Comparison of ENCODE assay signal across 8 cellular contexts in genomic region chr12:62190921-62191746, GRCh38.
DNase-seq lines count a peak whose midpoint lies in the region; ATAC-seq, FAIRE-seq and TF ChIP-seq lines count a peak whose summit lies in the region.

No MANE protein-coding gene starts in this region.

- TF ChIP-seq POLR2A in A549 (IDR thresholded peaks at IDR 0.05; ENCODE audit: low read length), result no peak

- intact Hi-C loops in dendritic cell treated with granulocyte-macrophage colony-stimulating factor and Interleukin-4, amounts not matched to agents 40 ng/mL and 50 ng/mL, for 4 days (cut with micrococcal nuclease), result loop anchor here (5.0 kb wide), 1 partner anchor 189 kb away; no protein-coding TSS in a partner anchor
- intact Hi-C loops in tibial artery (cut with DNase I; ENCODE audit: low total_unique reads), result no loop called here

- H3K9me3 ChIP-seq in A549, result no peaks in the 10 kb centered on the region
- H3K9me3 ChIP-seq in tibial artery, result no peaks in the 10 kb centered on the region

- CTCF ChIA-PET in A549 (lab: Yijun Ruan, JAX), result interaction anchor here (1.3 kb wide), 2 partner anchors 12 to 17 kb away, joined by 4 to 5 read pairs; no protein-coding TSS in a partner anchor

- no peak for FAIRE-seq in A549 (lab: Jason Lieb, UNC)

- H3K4me1 ChIP-seq in A549 (peaks cover 10% of the 10 kb centered on the region; the same call in 2 of the 3 replicates), tibial artery (peaks cover 0 to 23% (median 19%) of the 10 kb centered on the region in 4 donors)

- TF ChIP-seq EP300 in A549 (IDR thresholded peaks at IDR 0.05), result no peak

- H3K27me3 Mint-ChIP-seq in dendritic cell treated with granulocyte-macrophage colony-stimulating factor and Interleukin-4, amounts not matched to agents 40 ng/mL and 50 ng/mL, for 4 days, result peaks cover 31% of the 10 kb centered on the region
- peaks cover 92% of the 10 kb centered on the region for H3K27me3 Mint-ChIP-seq in mesothelial cell of epicardium (ENCODE audit: low read depth)

- peaks cover 26% of the 10 kb centered on the region for H3K4me1 Mint-ChIP-seq in dendritic cell treated with granulocyte-macrophage colony-stimulating factor and Interleukin-4, amounts not matched to agents 40 ng/mL and 50 ng/mL, for 4 days (ENCODE audit: low read depth)
- peaks cover 28% of the 10 kb centered on the region for H3K4me1 Mint-ChIP-seq in mesothelial cell of epicardium

- H3K36me3 Mint-ChIP-seq in dendritic cell treated with granulocyte-macrophage colony-stimulating factor and Interleukin-4, amounts not matched to agents 40 ng/mL and 50 ng/mL, for 4 days (ENCODE audit: low read depth), result no peaks in the 10 kb centered on the region
- no peaks in the 10 kb centered on the region for H3K36me3 Mint-ChIP-seq in mesothelial cell of epicardium

- H3K4me3 ChIP-seq in A549, result no peak overlapping the region
- peak overlapping the region; percentile 41 to 54 for H3K4me3 ChIP-seq in tibial artery

- peak overlapping the region; percentile 85; the same call in 2 of the 3 replicates for H3K4me2 ChIP-seq in A549

- 80% methylated on average over 74 of the region's 74 CpGs for WGBS in A549 (ENCODE audit: missing lambda C conversion rate)

- H3K27ac ChIP-seq in A549 (no peak overlapping the region), tibial artery (no peak overlapping the region)

- H3K27me3 ChIP-seq in tibial artery, result peaks cover 0 to 20% of the 10 kb centered on the region in 2 donors

- TF ChIP-seq RAD21 in A549 (conservative IDR thresholded peaks at IDR 0.05 in 1 of 2, IDR thresholded peaks at IDR 0.05 in 1 of 2), result no peak

- peak overlapping the region; percentile 81 for H3K4me3 Mint-ChIP-seq in dendritic cell treated with granulocyte-macrophage colony-stimulating factor and Interleukin-4, amounts not matched to agents 40 ng/mL and 50 ng/mL, for 4 days
- peak overlapping the region; percentile 65 for H3K4me3 Mint-ChIP-seq in mesothelial cell of epicardium

- no peak overlapping the region for H3K27ac Mint-ChIP-seq in dendritic cell treated with granulocyte-macrophage colony-stimulating factor and Interleukin-4, amounts not matched to agents 40 ng/mL and 50 ng/mL, for 4 days
- H3K27ac Mint-ChIP-seq in mesothelial cell of epicardium, result no peak overlapping the region

- ATAC-seq in A549 (no peak; a peak in 1 of 6 replicates), HG02623 (IDR thresholded peaks at IDR 0.05; ENCODE audit: unreplicated experiment) (no peak), omental fat pad (ENCODE audit: low FRiP score) (no peak)

- TF ChIP-seq CTCF in A549 (IDR thresholded peaks at IDR 0.05) (no peak), mesothelial cell of epicardium (IDR thresholded peaks at IDR 0.05; ENCODE audit: unreplicated experiment) (no peak), tibial artery (IDR thresholded peaks at IDR 0.05) (no peak), omental fat pad (IDR thresholded peaks at IDR 0.05) (no peak)

- POLR2A ChIA-PET in A549 (lab: Yijun Ruan, JAX), result no interaction called here

- H3K36me3 ChIP-seq in tibial artery, result no peaks in the 10 kb centered on the region

- no peaks in the 10 kb centered on the region for H3K9me3 Mint-ChIP-seq in dendritic cell treated with granulocyte-macrophage colony-stimulating factor and Interleukin-4, amounts not matched to agents 40 ng/mL and 50 ng/mL, for 4 days
- no peaks in the 10 kb centered on the region for H3K9me3 Mint-ChIP-seq in mesothelial cell of epicardium

- no peak for DNase-seq in A549 (ENCODE audit: low read depth in 1 of 2, low spot score in 1 of 2)
- peak; percentile 29 for DNase-seq in SK-N-DZ (ENCODE audit: low spot score)
- peak in 1 of 2 experiments; percentile 39 for DNase-seq in mesothelial cell of epicardium (ENCODE audit: low spot score in 2 of 2, unreplicated experiment in 2 of 2)
- no peak for DNase-seq in tibial artery
- no peak for DNase-seq in omental fat pad (ENCODE audit: low spot score)
- no peak for DNase-seq in cerebellar cortex (ENCODE audit: low spot score)

TF ChIP-seq in A549, 52 proteins besides CTCF, POLR2A, EP300 and RAD21:
- no peak for TF ChIP-seq RFX5 (IDR thresholded peaks at IDR 0.05)
- no peak for TF ChIP-seq BHLHE40 (IDR thresholded peaks at IDR 0.05; ENCODE audit: low read depth, low read length)
- TF ChIP-seq RARB (CRISPR knock-in tag; IDR thresholded peaks at IDR 0.05), result no peak
- TF ChIP-seq EHF (CRISPR knock-in tag; IDR thresholded peaks at IDR 0.05), result no peak
- TF ChIP-seq ZSCAN20 (CRISPR knock-in tag; IDR thresholded peaks at IDR 0.05), result no peak
- TF ChIP-seq REST (IDR thresholded peaks at IDR 0.05), result no peak
- no peak for TF ChIP-seq RCOR1 (IDR thresholded peaks at IDR 0.05; ENCODE audit: low read depth, low read length)
- TF ChIP-seq, protein P1, sequence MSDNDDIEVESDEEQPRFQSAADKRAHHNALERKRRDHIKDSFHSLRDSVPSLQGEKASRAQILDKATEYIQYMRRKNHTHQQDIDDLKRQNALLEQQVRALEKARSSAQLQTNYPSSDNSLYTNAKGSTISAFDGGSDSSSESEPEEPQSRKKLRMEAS (IDR thresholded peaks at IDR 0.05), result no peak
- no peak for TF ChIP-seq PBX3 (IDR thresholded peaks at IDR 0.05)
- TF ChIP-seq ESRRA (IDR thresholded peaks at IDR 0.05; ENCODE audit: borderline replicate concordance, low read length), result no peak
- TF ChIP-seq ELK1 (IDR thresholded peaks at IDR 0.05; ENCODE audit: low read depth, low read length), result no peak
- TF ChIP-seq RNF2 (IDR thresholded peaks at IDR 0.05; ENCODE audit: borderline replicate concordance, low read depth), result no peak
- no peak for TF ChIP-seq HOXB5 (CRISPR knock-in tag; IDR thresholded peaks at IDR 0.05)
- TF ChIP-seq CBX2 (IDR thresholded peaks at IDR 0.05; ENCODE audit: borderline replicate concordance, low read depth), result no peak
TF ChIP-seq in A549: peak in this region for 0.
